In the genomic region with DNA sequence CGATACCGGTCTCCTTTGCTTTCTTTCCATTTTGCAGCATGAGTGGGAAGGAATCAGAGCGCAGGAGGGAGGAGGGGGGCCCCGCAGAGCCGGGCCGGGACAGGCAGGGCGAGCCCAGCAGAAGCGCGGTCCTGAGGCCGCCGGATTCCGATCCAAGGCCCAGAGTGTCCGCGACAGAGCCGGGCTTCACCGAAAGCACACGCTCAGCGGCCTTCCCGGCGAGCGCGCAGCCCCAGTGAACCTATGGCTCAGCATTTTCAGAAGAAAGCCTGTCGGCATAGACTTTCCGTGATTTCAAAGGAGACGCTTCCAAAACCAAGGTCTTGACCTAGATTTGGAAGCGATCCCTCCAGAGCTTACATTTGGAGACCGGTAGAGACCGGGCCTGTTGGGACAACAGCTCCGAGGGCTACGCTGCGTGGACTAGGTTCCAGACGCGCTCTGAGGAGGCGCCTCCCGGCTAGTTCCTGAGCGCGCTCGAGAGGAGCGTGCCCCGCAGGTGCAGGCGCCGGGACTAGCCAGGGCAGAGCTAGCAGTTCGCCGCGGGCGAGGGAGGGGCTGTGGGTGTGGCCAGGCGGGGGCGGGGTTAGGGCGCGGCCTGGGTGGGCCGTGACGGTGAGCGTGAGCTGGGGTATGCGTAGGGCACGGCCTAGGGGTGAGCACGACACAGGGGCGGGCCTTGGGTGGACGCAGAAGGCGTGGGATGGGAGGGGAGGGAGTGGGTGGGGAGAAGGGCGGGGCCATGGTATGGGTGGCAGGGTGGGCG, we compare ENCODE assay signal across 8 cellular contexts. TPM values are rescaled to one million over a fixed set of nuclear protein-coding genes. Genes with fewer than 3 reads are reported as not detected.
DNase-seq lines count a peak whose midpoint lies in the region; ATAC-seq and TF ChIP-seq lines count a peak whose summit lies in the region.

No MANE protein-coding gene starts in this region.

- H3K4me1 Mint-ChIP-seq in HFFc6 (ENCODE audit: low read depth): peaks cover 26% of the 10 kb centered on the region
- peaks cover 8% of the 10 kb centered on the region for H3K4me1 Mint-ChIP-seq in activated naive CD4-positive, alpha-beta T cell treated with anti-CD3 and anti-CD28 coated beads, Interleukin-2, amount 50 U/mL, for 24 hours

- H3K9me3 ChIP-seq in SK-N-MC (ENCODE audit: low read depth, low read length) (no peaks in the 10 kb centered on the region), osteoblast (ENCODE audit: low read depth, low read length) (no peaks in the 10 kb centered on the region), thoracic aorta (no peaks in the 10 kb centered on the region)

- H3K27me3 ChIP-seq in osteoblast (ENCODE audit: insufficient read depth, low read length) (peaks cover 24% of the 10 kb centered on the region), thoracic aorta (replicated peaks; ENCODE audit: insufficient read depth) (no peaks in the 10 kb centered on the region)

- H2AFZ ChIP-seq in osteoblast (ENCODE audit: low read length): peak overlapping the region; percentile 85

- H3K4me3 ChIP-seq in GM08714 (ENCODE audit: low read length): peak overlapping the region; percentile 57
- H3K4me3 ChIP-seq in SK-N-MC: peak overlapping the region; percentile 72
- peak overlapping the region; percentile 75 for H3K4me3 ChIP-seq in osteoblast (ENCODE audit: insufficient read depth, low read length)
- H3K4me3 ChIP-seq in thoracic aorta: peak overlapping the region; percentile 93

- H3K79me2 ChIP-seq in osteoblast (ENCODE audit: insufficient read depth, low read length): no peaks in the 10 kb centered on the region

- ATAC-seq in thoracic aorta (ENCODE audit: insufficient number of reproducible peaks, low FRiP score, low read depth): peak; percentile 91

- no peaks in the 10 kb centered on the region for H3K36me3 ChIP-seq in SK-N-MC (ENCODE audit: insufficient read depth, low read length)
- no peaks in the 10 kb centered on the region for H3K36me3 ChIP-seq in osteoblast (ENCODE audit: insufficient read depth, low read length)
- H3K36me3 ChIP-seq in thoracic aorta: no peaks in the 10 kb centered on the region

- H3K27me3 Mint-ChIP-seq in HFFc6 (ENCODE audit: insufficient read depth): no peaks in the 10 kb centered on the region; the same call in 1 of the 2 replicates
- H3K27me3 Mint-ChIP-seq in activated naive CD4-positive, alpha-beta T cell treated with anti-CD3 and anti-CD28 coated beads, Interleukin-2, amount 50 U/mL, for 24 hours: no peaks in the 10 kb centered on the region

- peak overlapping the region; percentile 74 for H3K27ac Mint-ChIP-seq in HFFc6
- H3K27ac Mint-ChIP-seq in activated naive CD4-positive, alpha-beta T cell treated with anti-CD3 and anti-CD28 coated beads, Interleukin-2, amount 50 U/mL, for 24 hours: no peak overlapping the region

- H3K27ac ChIP-seq in SK-N-MC (no peak overlapping the region), osteoblast (ENCODE audit: low read depth, low read length) (no peak overlapping the region), thoracic aorta (peak overlapping the region; percentile 25 to 71)

- no peaks in the 10 kb centered on the region for H3K9me3 Mint-ChIP-seq in HFFc6
- H3K9me3 Mint-ChIP-seq in activated naive CD4-positive, alpha-beta T cell treated with anti-CD3 and anti-CD28 coated beads, Interleukin-2, amount 50 U/mL, for 24 hours: no peaks in the 10 kb centered on the region

- no peak overlapping the region for H3K9ac ChIP-seq in SK-N-MC (ENCODE audit: insufficient read length)

- H3K4me1 ChIP-seq in osteoblast (ENCODE audit: insufficient read depth, low read length): peaks cover 5% of the 10 kb centered on the region
- peaks cover 12 to 23% of the 10 kb centered on the region in 2 donors for H3K4me1 ChIP-seq in thoracic aorta (ENCODE audit: control insufficient read depth in 1 of 2, low read depth in 2 of 2)

- TF ChIP-seq CTCF in HFFc6 (IDR thresholded peaks at IDR 0.05) (no peak), osteoblast (IDR thresholded peaks at IDR 0.05; ENCODE audit: extremely low read depth, low read depth, low read length) (no peak), thoracic aorta (IDR thresholded peaks at IDR 0.05) (no peak)

- H3K4me3 Mint-ChIP-seq in HFFc6: peak overlapping the region; percentile 87
- H3K4me3 Mint-ChIP-seq in activated naive CD4-positive, alpha-beta T cell treated with anti-CD3 and anti-CD28 coated beads, Interleukin-2, amount 50 U/mL, for 24 hours: peak overlapping the region; percentile 85

- H3K4me2 ChIP-seq in osteoblast (ENCODE audit: insufficient read depth, low read length): peak overlapping the region; percentile 95

- no peaks in the 10 kb centered on the region for H4K20me1 ChIP-seq in osteoblast (ENCODE audit: insufficient read depth, low read length)

- peaks cover 1% of the 10 kb centered on the region for H3K36me3 Mint-ChIP-seq in HFFc6 (ENCODE audit: low read depth)
- no peaks in the 10 kb centered on the region for H3K36me3 Mint-ChIP-seq in activated naive CD4-positive, alpha-beta T cell treated with anti-CD3 and anti-CD28 coated beads, Interleukin-2, amount 50 U/mL, for 24 hours

- DNase-seq in HFFc6 (peak; percentile 89), NAMALWA (ENCODE audit: low spot score) (peak; percentile 96), SK-N-MC (ENCODE audit: low read depth, low spot score) (peak; percentile 66), glomerular visceral epithelial cell (ENCODE audit: extremely low spot score) (peak; percentile 98), osteoblast (ENCODE audit: insufficient read length, low spot score, missing footprints) (peak; percentile 92), thoracic aorta (ENCODE audit: low spot score) (peak; percentile 73)

RNA-seq across cellular contexts. Expression of a gene that starts 27.8 kb away (rescaled TPM):
- total RNA-seq in HFFc6 (2021; fragmentation: NEBNext Ultra II Directional; extraction: Animal tissue kit (Norgen Biotek cat#: 25700)): not detected
- total RNA-seq in osteoblast (not detected in 2 replicates), thoracic aorta (not detected)

RNA-seq across cellular contexts. Expression of a gene that starts 52.5 kb away (rescaled TPM):
- 10 to 100 TPM; 27.0 to 31.2 (median 30.4) TPM for total RNA-seq in HFFc6 (2021; fragmentation: NEBNext Ultra II Directional; extraction: Animal tissue kit (Norgen Biotek cat#: 25700))
- 47.7 and 51.4 TPM in 2 replicates for total RNA-seq in osteoblast
- 10 to 100 TPM; 26.3 to 42.4 TPM for total RNA-seq in thoracic aorta

RNA-seq across cellular contexts. Expression of a gene that starts 52.6 kb away (rescaled TPM):
- 10 to 100 TPM; 20.2 to 23.1 (median 21.5) TPM for total RNA-seq in HFFc6 (2021; fragmentation: NEBNext Ultra II Directional; extraction: Animal tissue kit (Norgen Biotek cat#: 25700))
- total RNA-seq in osteoblast (27.5 and 30.4 TPM in 2 replicates), thoracic aorta (10 to 100 TPM; 19.4 to 24.2 TPM)

Comparison
In these comparisons a context has a peak if more than half of its experiments do, and no peak if none do; other contexts are left out.
1. H3K27ac ChIP-seq: peak in thoracic aorta (2 of 2); none in SK-N-MC (single experiment) and osteoblast (single experiment).
2. Peak in every context shown above with its lines, with median percentiles within 50 percentile points of each other: H3K4me3 ChIP-seq and DNase-seq.